In genomic region chr7:1500064-1500807, GRCh38 we compare ENCODE assay signal across 23 cellular contexts. TPM values are rescaled to one million over a fixed set of nuclear protein-coding genes. Genes with fewer than 3 reads are reported as not detected.
DNase-seq lines count a peak whose midpoint lies in the region; ATAC-seq and TF ChIP-seq lines count a peak whose summit lies in the region.
"Had no signal": no experiment of that assay in that cellular context is flagged by ENCODE, and none has a peak within 500 bp of the region (broad histone marks: within the 10 kb centered on the region; RNA-seq: fewer than 3 reads in every experiment).

No MANE protein-coding gene starts in this region.

- WGBS in spleen, 5 donors, result 92 to 98% (median 93%) methylated on average over 11 to 34 of the region's 34 CpGs

- TF ChIP-seq POLR2A in spleen (IDR thresholded peaks at IDR 0.05), result no peak

- no peaks in the 10 kb centered on the region for H3K9me3 Mint-ChIP-seq in activated naive CD8-positive, alpha-beta T cell treated with anti-CD3 and anti-CD28 coated beads for 36 hours
- no peaks in the 10 kb centered on the region for H3K9me3 Mint-ChIP-seq in activated naive CD8-positive, alpha-beta T cell treated with anti-CD3 and anti-CD28 coated beads, Interleukin-2, amount 50 U/mL, for 24 hours
- no peaks in the 10 kb centered on the region for H3K9me3 Mint-ChIP-seq in CD4-positive, alpha-beta T cell
- H3K9me3 Mint-ChIP-seq in central memory CD8-positive, alpha-beta T cell, result no peaks in the 10 kb centered on the region
- H3K9me3 Mint-ChIP-seq in activated CD4-positive, alpha-beta T cell treated with anti-CD3 and anti-CD28 coated beads for 36 hours (ENCODE audit: low read depth), result no peaks in the 10 kb centered on the region
- H3K9me3 Mint-ChIP-seq: CD8-positive, alpha-beta T cell had no signal

- H3K27ac Mint-ChIP-seq in activated naive CD8-positive, alpha-beta T cell treated with anti-CD3 and anti-CD28 coated beads for 36 hours, result no peak overlapping the region
- H3K27ac Mint-ChIP-seq in activated naive CD8-positive, alpha-beta T cell treated with anti-CD3 and anti-CD28 coated beads, Interleukin-2, amount 50 U/mL, for 24 hours, result no peak overlapping the region
- H3K27ac Mint-ChIP-seq in CD4-positive, alpha-beta T cell, result no peak overlapping the region
- no peak overlapping the region for H3K27ac Mint-ChIP-seq in central memory CD8-positive, alpha-beta T cell (ENCODE audit: low read depth)
- no peak overlapping the region for H3K27ac Mint-ChIP-seq in activated CD4-positive, alpha-beta T cell treated with anti-CD3 and anti-CD28 coated beads for 36 hours
- H3K27ac Mint-ChIP-seq: CD8-positive, alpha-beta T cell had no signal

- H3K4me1 ChIP-seq in spleen, result peaks cover 16 to 46% (median 35%) of the 10 kb centered on the region in 6 donors

- no peak for ATAC-seq in activated naive CD8-positive, alpha-beta T cell treated with anti-CD3 and anti-CD28 coated beads, Interleukin-2, amount 50 U/mL, for 24 hours
- no peak for ATAC-seq in CD4-positive, alpha-beta T cell (ENCODE audit: poor library complexity)
- ATAC-seq in central memory CD8-positive, alpha-beta T cell (replicated peaks; ENCODE audit: extremely low read depth, poor library complexity, severe bottlenecking), result no peak
- ATAC-seq in activated CD4-positive, alpha-beta T cell treated with anti-CD3 and anti-CD28 coated beads for 36 hours, result no peak
- ATAC-seq: CD8-positive, alpha-beta T cell had no signal

- DNase-seq in activated naive CD8-positive, alpha-beta T cell treated with anti-CD3 and anti-CD28 coated beads for 36 hours, result no peak
- no peak for DNase-seq in activated naive CD8-positive, alpha-beta T cell treated with anti-CD3 and anti-CD28 coated beads, Interleukin-2, amount 50 U/mL, for 24 hours
- DNase-seq in CD4-positive, alpha-beta T cell, result no peak
- no peak for DNase-seq in central memory CD8-positive, alpha-beta T cell (ENCODE audit: low spot score in 2 of 2)
- peak; percentile 74 for DNase-seq in spleen
- no peak for DNase-seq in activated CD4-positive, alpha-beta T cell treated with anti-CD3 and anti-CD28 coated beads for 36 hours
- DNase-seq in stimulated activated CD4-positive, alpha-beta T cell treated with anti-CD3 and anti-CD28 coated beads, Interleukin-12 subunit alpha, Interleukin-12 subunit beta, amount 100 ng/mL, for 4 hours, result no peak
- no peak for DNase-seq in NCI-H2171 (lab: John Stamatoyannopoulos, UW)
- DNase-seq: Caco-2; CD8-positive, alpha-beta T cell; GOT3; HCEC 1CT; KBM-7; MV-4-11; NCI-H1105 treated with DMSO at 0.1 percent for 48 hours; NCI-H146; NCI-H1930; NCI-H2107; NCI-H446; NCI-H526; NCI-H82; RPMI8226; SHP77 treated with DMSO at 0.1 percent for 48 hours had no signal

- intact Hi-C loops in CD4-positive, alpha-beta T cell (cut with DNase I, micrococcal nuclease), result loop anchor here in 1 of 2 experiments (10.0 kb wide), 1 partner anchor 745 kb away; the partner anchor contains the start of genes MRM2 and NUDT1
- intact Hi-C loops in spleen (cut with DNase I; ENCODE audit: low total_unique reads), result no loop called here
- intact Hi-C loops in activated CD4-positive, alpha-beta T cell treated with anti-CD3 and anti-CD28 coated beads for 36 hours (cut with DNase I, micrococcal nuclease), result no loop called here

- CTCF ChIA-PET in CD4-positive, alpha-beta T cell (lab: Charles Lee), result no interaction called here
- CTCF ChIA-PET in activated CD4-positive, alpha-beta T cell treated with anti-CD3 and anti-CD28 coated beads for 36 hours (lab: Charles Lee), result interaction anchor here (0.6 kb wide), 1 partner anchor 1125 kb away, joined by 3 read pairs; no protein-coding TSS in a partner anchor

- no peaks in the 10 kb centered on the region for H3K27me3 Mint-ChIP-seq in activated naive CD8-positive, alpha-beta T cell treated with anti-CD3 and anti-CD28 coated beads for 36 hours
- H3K27me3 Mint-ChIP-seq in activated naive CD8-positive, alpha-beta T cell treated with anti-CD3 and anti-CD28 coated beads, Interleukin-2, amount 50 U/mL, for 24 hours, result no peaks in the 10 kb centered on the region
- H3K27me3 Mint-ChIP-seq in CD4-positive, alpha-beta T cell, result no peaks in the 10 kb centered on the region
- no peaks in the 10 kb centered on the region for H3K27me3 Mint-ChIP-seq in central memory CD8-positive, alpha-beta T cell
- H3K27me3 Mint-ChIP-seq in activated CD4-positive, alpha-beta T cell treated with anti-CD3 and anti-CD28 coated beads for 36 hours, result no peaks in the 10 kb centered on the region

- H3K27ac ChIP-seq in CD4-positive, alpha-beta T cell (ENCODE audit: low read depth, low read length), result no peak overlapping the region
- no peak overlapping the region for H3K27ac ChIP-seq in spleen

- H3K4me3 Mint-ChIP-seq in activated naive CD8-positive, alpha-beta T cell treated with anti-CD3 and anti-CD28 coated beads for 36 hours, result peak overlapping the region; percentile 14
- no peak overlapping the region for H3K4me3 Mint-ChIP-seq in activated naive CD8-positive, alpha-beta T cell treated with anti-CD3 and anti-CD28 coated beads, Interleukin-2, amount 50 U/mL, for 24 hours
- peak overlapping the region; percentile 25 for H3K4me3 Mint-ChIP-seq in CD4-positive, alpha-beta T cell
- peak overlapping the region; percentile 7 for H3K4me3 Mint-ChIP-seq in central memory CD8-positive, alpha-beta T cell
- no peak overlapping the region for H3K4me3 Mint-ChIP-seq in activated CD4-positive, alpha-beta T cell treated with anti-CD3 and anti-CD28 coated beads for 36 hours
- H3K4me3 Mint-ChIP-seq: CD8-positive, alpha-beta T cell had no signal

- peaks cover 0 to 78% (median 71%) of the 10 kb centered on the region in 6 donors for H3K36me3 ChIP-seq in spleen

- no peak overlapping the region for H3K4me3 ChIP-seq in spleen

- H3K9me3 ChIP-seq in CD4-positive, alpha-beta T cell (ENCODE audit: control insufficient read depth, low read length), result no peaks in the 10 kb centered on the region
- H3K9me3 ChIP-seq in spleen, result no peaks in the 10 kb centered on the region
- H3K9me3 ChIP-seq: Caco-2 had no signal

- H3K4me1 Mint-ChIP-seq in activated naive CD8-positive, alpha-beta T cell treated with anti-CD3 and anti-CD28 coated beads for 36 hours, result peaks cover 17% of the 10 kb centered on the region
- peaks cover 24% of the 10 kb centered on the region for H3K4me1 Mint-ChIP-seq in activated naive CD8-positive, alpha-beta T cell treated with anti-CD3 and anti-CD28 coated beads, Interleukin-2, amount 50 U/mL, for 24 hours
- peaks cover 10% of the 10 kb centered on the region for H3K4me1 Mint-ChIP-seq in CD4-positive, alpha-beta T cell (ENCODE audit: low read depth)
- H3K4me1 Mint-ChIP-seq in central memory CD8-positive, alpha-beta T cell, result peaks cover 31% of the 10 kb centered on the region
- peaks cover 19% of the 10 kb centered on the region for H3K4me1 Mint-ChIP-seq in activated CD4-positive, alpha-beta T cell treated with anti-CD3 and anti-CD28 coated beads for 36 hours

- no peaks in the 10 kb centered on the region for H3K27me3 ChIP-seq in CD4-positive, alpha-beta T cell (ENCODE audit: control insufficient read depth, insufficient read depth, low read length)
- H3K27me3 ChIP-seq in spleen (replicated peaks in 1 of 7), result no peaks in the 10 kb centered on the region

- TF ChIP-seq CTCF in CD4-positive, alpha-beta T cell (IDR thresholded peaks at IDR 0.05), result no peak
- no peak for TF ChIP-seq CTCF in spleen (IDR thresholded peaks at IDR 0.05 in 8 of 11, conservative IDR thresholded peaks at IDR 0.05 in 3 of 11)

- POLR2A ChIA-PET in CD4-positive, alpha-beta T cell (lab: Charles Lee), result no interaction called here
- POLR2A ChIA-PET in activated CD4-positive, alpha-beta T cell treated with anti-CD3 and anti-CD28 coated beads for 36 hours (lab: Charles Lee), result no interaction called here

- H3K36me3 Mint-ChIP-seq in activated naive CD8-positive, alpha-beta T cell treated with anti-CD3 and anti-CD28 coated beads for 36 hours, result peaks cover 8% of the 10 kb centered on the region
- H3K36me3 Mint-ChIP-seq in activated naive CD8-positive, alpha-beta T cell treated with anti-CD3 and anti-CD28 coated beads, Interleukin-2, amount 50 U/mL, for 24 hours (ENCODE audit: low read depth), result peaks cover 9% of the 10 kb centered on the region
- peaks cover 52% of the 10 kb centered on the region for H3K36me3 Mint-ChIP-seq in CD4-positive, alpha-beta T cell (ENCODE audit: low read depth)
- peaks cover 26% of the 10 kb centered on the region for H3K36me3 Mint-ChIP-seq in central memory CD8-positive, alpha-beta T cell (ENCODE audit: insufficient read depth)
- H3K36me3 Mint-ChIP-seq in activated CD4-positive, alpha-beta T cell treated with anti-CD3 and anti-CD28 coated beads for 36 hours (ENCODE audit: low read depth), result peaks cover 27% of the 10 kb centered on the region

RNA-seq across cellular contexts. Expression of gene INTS1, which starts 4.0 kb away (rescaled TPM):
- total RNA-seq in activated naive CD8-positive, alpha-beta T cell treated with anti-CD3 and anti-CD28 coated beads for 36 hours, result 10 to 100 TPM; 88.9 to 94.1 TPM
- total RNA-seq in CD4-positive, alpha-beta T cell, result 10 to 100 TPM; 91.0 to 91.5 TPM
- 10 to 100 TPM; 47.3 to 95.7 (median 79.0) TPM for total RNA-seq in spleen
- 100 to 1,000 TPM in 1 of 3 donors, 10 to 100 TPM in 2; 51.4 to 126 (median 80.3) TPM for polyA plus RNA-seq in spleen
- total RNA-seq in activated CD4-positive, alpha-beta T cell treated with anti-CD3 and anti-CD28 coated beads for 36 hours, result 10 to 100 TPM; 78.1 to 81.7 TPM

RNA-seq across cellular contexts. Expression of gene MAFK, which starts 30.3 kb away (rescaled TPM):
- total RNA-seq in activated naive CD8-positive, alpha-beta T cell treated with anti-CD3 and anti-CD28 coated beads for 36 hours, result 10 to 100 TPM; 39.1 to 43.7 TPM
- total RNA-seq in CD4-positive, alpha-beta T cell, result 10 to 100 TPM; 60.1 to 65.0 TPM
- 10 to 100 TPM; 11.2 to 36.6 (median 27.0) TPM for total RNA-seq in spleen
- polyA plus RNA-seq in spleen, result 10 to 100 TPM in 2 of 3 donors, 1 to 10 TPM in 1; 8.9 to 30.4 (median 10.3) TPM
- total RNA-seq in activated CD4-positive, alpha-beta T cell treated with anti-CD3 and anti-CD28 coated beads for 36 hours, result 10 to 100 TPM; 28.7 to 33.1 TPM

RNA-seq across cellular contexts. Expression of gene MICALL2, which starts 41.0 kb away (rescaled TPM):
- total RNA-seq in activated naive CD8-positive, alpha-beta T cell treated with anti-CD3 and anti-CD28 coated beads for 36 hours, result 1 to 10 TPM; 2.1 to 2.3 TPM
- total RNA-seq in CD4-positive, alpha-beta T cell, result 1 to 10 TPM; 1.9 to 2.2 TPM
- 100 to 1,000 TPM in 3 of 7 donors, 10 to 100 TPM in 4; 36.3 to 182 (median 75.8) TPM for total RNA-seq in spleen
- polyA plus RNA-seq in spleen, result 100 to 1,000 TPM in 2 of 3 donors, 10 to 100 TPM in 1; 74.1 to 361 (median 307) TPM
- total RNA-seq in activated CD4-positive, alpha-beta T cell treated with anti-CD3 and anti-CD28 coated beads for 36 hours, result 1 to 10 TPM; 1.9 to 2.7 TPM

RNA-seq across cellular contexts. Expression of gene TMEM184A, which starts 55.8 kb away (rescaled TPM):
- under 1 TPM; 0.14 to 0.22 TPM for total RNA-seq in activated naive CD8-positive, alpha-beta T cell treated with anti-CD3 and anti-CD28 coated beads for 36 hours
- total RNA-seq in CD4-positive, alpha-beta T cell, result under 1 TPM in 1 of 2 experiments, not detected in 1; 0.06 TPM
- under 1 TPM in 3 of 7 donors, not detected in 4; 0.17 to 0.39 (median 0.28) TPM for total RNA-seq in spleen
- polyA plus RNA-seq in spleen, result under 1 TPM; 0.09 to 0.26 (median 0.15) TPM
- total RNA-seq in activated CD4-positive, alpha-beta T cell treated with anti-CD3 and anti-CD28 coated beads for 36 hours, result under 1 TPM; 0.05 to 0.14 TPM
- total RNA-seq: CD8-positive, alpha-beta T cell had no signal

Comparison
In these comparisons a context has a peak if more than half of its experiments do, and no peak if none do; other contexts are left out.
1. H3K4me3 Mint-ChIP-seq: peak in activated naive CD8-positive, alpha-beta T cell treated with anti-CD3 and anti-CD28 coated beads for 36 hours (single experiment), CD4-positive, alpha-beta T cell (single experiment) and central memory CD8-positive, alpha-beta T cell (single experiment); none in activated naive CD8-positive, alpha-beta T cell treated with anti-CD3 and anti-CD28 coated beads, Interleukin-2, amount 50 U/mL, for 24 hours (single experiment) and activated CD4-positive, alpha-beta T cell treated with anti-CD3 and anti-CD28 coated beads for 36 hours (single experiment).
2. RNA of gene MICALL2, which starts 41.0 kb away (total RNA-seq): 36.3 to 182 TPM in spleen; 1.9 to 2.7 TPM in activated CD4-positive, alpha-beta T cell treated with anti-CD3 and anti-CD28 coated beads for 36 hours, 2.1 to 2.3 TPM in activated naive CD8-positive, alpha-beta T cell treated with anti-CD3 and anti-CD28 coated beads for 36 hours and 1.9 to 2.2 TPM in CD4-positive, alpha-beta T cell; every median in the first group is over 4 times any median in the second.